Comparison of ENCODE assay signal across 19 cellular contexts in genomic region chrX:102341867-102342266, GRCh38.
DNase-seq lines count a peak whose midpoint lies in the region; ATAC-seq and TF ChIP-seq lines count a peak whose summit lies in the region.
"Had no signal": no experiment of that assay in that cellular context is flagged by ENCODE, and none has a peak within 500 bp of the region (broad histone marks: within the 10 kb centered on the region; RNA-seq: fewer than 3 reads in every experiment).

No MANE protein-coding gene starts in this region.

- H3K4me3 ChIP-seq in MM.1S (ENCODE audit: low read length) (no peak overlapping the region), dorsolateral prefrontal cortex (no peak overlapping the region), right lobe of liver (no peak overlapping the region), tibial nerve (no peak overlapping the region), prostate gland (no peak overlapping the region)
- H3K4me3 ChIP-seq: BLaER1 treated with 17β-estradiol and CSF1 and Interleukin-3, amounts not matched to agents 10 nM and 100 nM; skin epidermis; upper lobe of left lung had no signal

- no peak overlapping the region for H2AFZ ChIP-seq in MM.1S (ENCODE audit: low read length)

- peak; percentile 21 for TF ChIP-seq CTCF in AG09319 (IDR thresholded peaks at IDR 0.05; ENCODE audit: low read depth, low read length)
- TF ChIP-seq CTCF in MM.1S (IDR thresholded peaks at IDR 0.05; ENCODE audit: low read length): peak; percentile 15; the same call in 1 of the 2 replicates
- TF ChIP-seq CTCF in dorsolateral prefrontal cortex (IDR thresholded peaks at IDR 0.05 in 54 of 56, conservative IDR thresholded peaks at IDR 0.05 in 2 of 56; ENCODE audit: low read depth in 1 of 56, partially characterized antibody in 56 of 56): peak in 44 of 56 donors; percentile 5 to 54 (median 33)
- peak in 3 of 4 donors; percentile 21 to 29 (median 23) for TF ChIP-seq CTCF in right lobe of liver (IDR thresholded peaks at IDR 0.05)
- TF ChIP-seq CTCF in tibial nerve (IDR thresholded peaks at IDR 0.05): peak in 1 of 5 experiments; percentile 16
- no peak for TF ChIP-seq CTCF in prostate gland (IDR thresholded peaks at IDR 0.05)

- no peak for TF ChIP-seq POLR2A in right lobe of liver (IDR thresholded peaks at IDR 0.05)
- TF ChIP-seq POLR2A in tibial nerve (IDR thresholded peaks at IDR 0.05): no peak
- TF ChIP-seq POLR2A in prostate gland (IDR thresholded peaks at IDR 0.05): no peak

- no peaks in the 10 kb centered on the region for H3F3A ChIP-seq in MM.1S (ENCODE audit: insufficient read depth, low read length)

- TF ChIP-seq EP300 in tibial nerve (IDR thresholded peaks at IDR 0.05): no peak

- no peak overlapping the region for H3K9ac ChIP-seq in MM.1S (ENCODE audit: low read length)
- H3K9ac ChIP-seq: BLaER1 treated with 17β-estradiol and CSF1 and Interleukin-3, amounts not matched to agents 10 nM and 100 nM had no signal

- H3K79me2 ChIP-seq in MM.1S (ENCODE audit: low read length): no peaks in the 10 kb centered on the region

- no peaks in the 10 kb centered on the region for H3K9me2 ChIP-seq in MM.1S (replicated peaks; ENCODE audit: insufficient read depth, low read length)

- no peaks in the 10 kb centered on the region for H4K20me1 ChIP-seq in MM.1S (ENCODE audit: insufficient read depth, low read length)
- H4K20me1 ChIP-seq: BLaER1 treated with 17β-estradiol and CSF1 and Interleukin-3, amounts not matched to agents 10 nM and 100 nM had no signal

- intact Hi-C loops in dorsolateral prefrontal cortex (cut with DNase I) (no loop called here), right lobe of liver (cut with DNase I) (no loop called here), prostate gland (cut with DNase I) (no loop called here)

- DNase-seq in AG09319 (ENCODE audit: extremely low read depth, low read depth) (no peak), MM.1S (peak; percentile 11), dorsolateral prefrontal cortex (no peak), right lobe of liver (no peak), tibial nerve (ENCODE audit: low spot score in 2 of 2) (no peak), NCI-H446 (lab: John Stamatoyannopoulos, UW) (no peak), prostate gland (ENCODE audit: low spot score) (no peak)
- DNase-seq: activated CD4-positive, alpha-beta memory T cell treated with anti-CD3 and anti-CD28 coated beads for 36 hours; cortex of kidney; DMS79 treated with DMSO at 0.1 percent for 48 hours; mesenchymal stem cell; NCI-H146; OCI-M1 had no signal

- H3K4me2 ChIP-seq in MM.1S (ENCODE audit: low read depth, low read length): no peak overlapping the region
- H3K4me2 ChIP-seq: BLaER1 treated with 17β-estradiol and CSF1 and Interleukin-3, amounts not matched to agents 10 nM and 100 nM had no signal

- no peaks in the 10 kb centered on the region for H3K36me3 ChIP-seq in MM.1S (replicated peaks; ENCODE audit: insufficient read depth, low read length)
- H3K36me3 ChIP-seq in right lobe of liver: no peaks in the 10 kb centered on the region
- H3K36me3 ChIP-seq in tibial nerve: no peaks in the 10 kb centered on the region
- no peaks in the 10 kb centered on the region for H3K36me3 ChIP-seq in prostate gland
- H3K36me3 ChIP-seq: BLaER1 treated with 17β-estradiol and CSF1 and Interleukin-3, amounts not matched to agents 10 nM and 100 nM; upper lobe of left lung had no signal

- no peaks in the 10 kb centered on the region for H3K4me1 ChIP-seq in MM.1S (ENCODE audit: low read length)
- no peaks in the 10 kb centered on the region for H3K4me1 ChIP-seq in right lobe of liver
- H3K4me1 ChIP-seq in tibial nerve: no peaks in the 10 kb centered on the region
- H3K4me1 ChIP-seq in prostate gland (replicated peaks): no peaks in the 10 kb centered on the region
- H3K4me1 ChIP-seq: upper lobe of left lung had no signal

- no peaks in the 10 kb centered on the region for H3K9me3 ChIP-seq in MM.1S (replicated peaks; ENCODE audit: insufficient read depth, low read length)
- H3K9me3 ChIP-seq in right lobe of liver: no peaks in the 10 kb centered on the region
- H3K9me3 ChIP-seq in tibial nerve: no peaks in the 10 kb centered on the region
- no peaks in the 10 kb centered on the region for H3K9me3 ChIP-seq in prostate gland
- H3K9me3 ChIP-seq: upper lobe of left lung had no signal

- H3K27ac ChIP-seq in MM.1S (ENCODE audit: low read length) (no peak overlapping the region), dorsolateral prefrontal cortex (no peak overlapping the region), right lobe of liver (no peak overlapping the region), tibial nerve (no peak overlapping the region), prostate gland (no peak overlapping the region)
- H3K27ac ChIP-seq: BLaER1 treated with 17β-estradiol and CSF1 and Interleukin-3, amounts not matched to agents 10 nM and 100 nM; skin epidermis had no signal

- 8% methylated on average over 2 of the region's 2 CpGs for WGBS in right lobe of liver (ENCODE audit: insufficient coverage, low coverage, low lambda C conversion rate, missing lambda C conversion rate)
- 21% methylated on average over 2 of the region's 2 CpGs for WGBS in tibial nerve, 2 donors
- 25% methylated on average over 2 of the region's 2 CpGs for WGBS in prostate gland

- H3K27me3 ChIP-seq in MM.1S (replicated peaks; ENCODE audit: insufficient read depth, low read length) (no peaks in the 10 kb centered on the region), dorsolateral prefrontal cortex (peaks cover 0 to 69% (median 24%) of the 10 kb centered on the region in 45 donors), right lobe of liver (peaks cover 0 to 13% of the 10 kb centered on the region in 2 donors), tibial nerve (peaks cover 0 to 9% of the 10 kb centered on the region in 2 donors), prostate gland (replicated peaks; ENCODE audit: insufficient read depth) (no peaks in the 10 kb centered on the region)
- H3K27me3 ChIP-seq: BLaER1 treated with 17β-estradiol and CSF1 and Interleukin-3, amounts not matched to agents 10 nM and 100 nM; upper lobe of left lung had no signal

- ATAC-seq in right lobe of liver: no peak
- ATAC-seq in HG02623 (IDR thresholded peaks at IDR 0.05; ENCODE audit: unreplicated experiment): no peak
- ATAC-seq: activated T-helper 17 cell treated with anti-CD3 and anti-CD28 coated beads, Interleukin-2, amount 50 U/mL, for 72 hours; stimulated activated memory B cell treated with anti-CD40 and anti-IgM and Interleukin-4, amounts not matched to agents 10 μg/mL and 1 μg/mL and 100 μg/mL, for 72 hours had no signal

Comparison
In these comparisons a context has a peak if more than half of its experiments do, and no peak if none do; other contexts are left out.
1. CTCF ChIP-seq: peak in AG09319 (single experiment), MM.1S (single experiment), dorsolateral prefrontal cortex (44 of 56) and right lobe of liver (3 of 4); none in prostate gland (0 of 4).